ENCODE assay signal across 18 cellular contexts in the genomic region with DNA sequence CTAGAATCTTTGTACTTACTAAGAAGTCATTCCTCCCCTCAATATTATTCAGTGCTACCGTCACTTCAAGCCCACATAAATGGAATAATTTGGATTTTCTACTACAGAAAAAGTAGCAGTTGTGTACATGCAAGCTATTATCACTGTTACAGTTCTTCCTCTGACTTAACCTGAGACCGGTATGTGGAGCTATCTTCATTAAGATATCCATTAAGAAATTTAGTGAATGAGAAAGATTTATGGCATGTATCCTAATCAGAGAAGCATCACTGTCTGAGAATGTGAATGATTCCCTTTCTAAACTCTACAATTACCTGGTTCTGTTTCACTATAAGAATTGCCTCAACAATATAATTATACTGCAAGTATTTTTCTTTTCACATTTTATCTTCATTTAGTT.
"Had no signal": no experiment of that assay in that cellular context is flagged by ENCODE, and none has a peak within 500 bp of the region (broad histone marks: within the 10 kb centered on the region; RNA-seq: fewer than 3 reads in every experiment).

No MANE protein-coding gene starts in this region.

- H3K4me3 ChIP-seq: heart right ventricle, lower lobe of right lung, skin epidermis had no signal

- H3K27me3 ChIP-seq: heart right ventricle had no signal

- H3K9me3 ChIP-seq: heart right ventricle, lower lobe of right lung had no signal

- H3K27ac ChIP-seq: heart right ventricle, lower lobe of right lung had no signal

- DNase-seq: activated B cell treated with CpG ODN at 0.5 μM for 24 hours; activated CD4-positive, alpha-beta memory T cell treated with anti-CD3 and anti-CD28 coated beads for 36 hours; activated CD4-positive, alpha-beta T cell treated with anti-CD3 and anti-CD28 coated beads for 4 hours; activated naive CD4-positive, alpha-beta T cell; activated naive CD8-positive, alpha-beta T cell treated with anti-CD3 and anti-CD28 coated beads, Interleukin-2, amount 10 ng/mL, durations not matched to agents 7 days and 5 days; activated T-cell treated with anti-CD3 and anti-CD28 coated beads, Interleukin-2, amount 50 U/mL, for 1 hour; cortex of kidney; heart right ventricle; immature natural killer cell; left colon; lower lobe of right lung; retina; stimulated activated CD4-positive, alpha-beta T cell treated with anti-CD3 and anti-CD28 coated beads, Interleukin-15, amount 100 ng/mL, for 24 hours; stimulated activated CD4-positive, alpha-beta T cell treated with anti-CD3 and anti-CD28 coated beads, Interleukin-4, amount 100 ng/mL, for 1 hour; stimulated activated naive CD8-positive, alpha-beta T cell treated with anti-CD3 and anti-CD28 coated beads, Interleukin-15, amount 100 ng/mL, for 72 hours; T-helper 1 cell; T-helper 9 cell had no signal

- H3K36me3 ChIP-seq: heart right ventricle, lower lobe of right lung had no signal

- ATAC-seq: heart right ventricle; lower lobe of right lung; stimulated activated naive CD8-positive, alpha-beta T cell treated with anti-CD3 and anti-CD28 coated beads, Interleukin-15, amount 100 ng/mL, for 72 hours had no signal

- H3K4me1 ChIP-seq: heart right ventricle, lower lobe of right lung had no signal
